Comparison of ENCODE assay signal across 8 cellular contexts in the genomic region with DNA sequence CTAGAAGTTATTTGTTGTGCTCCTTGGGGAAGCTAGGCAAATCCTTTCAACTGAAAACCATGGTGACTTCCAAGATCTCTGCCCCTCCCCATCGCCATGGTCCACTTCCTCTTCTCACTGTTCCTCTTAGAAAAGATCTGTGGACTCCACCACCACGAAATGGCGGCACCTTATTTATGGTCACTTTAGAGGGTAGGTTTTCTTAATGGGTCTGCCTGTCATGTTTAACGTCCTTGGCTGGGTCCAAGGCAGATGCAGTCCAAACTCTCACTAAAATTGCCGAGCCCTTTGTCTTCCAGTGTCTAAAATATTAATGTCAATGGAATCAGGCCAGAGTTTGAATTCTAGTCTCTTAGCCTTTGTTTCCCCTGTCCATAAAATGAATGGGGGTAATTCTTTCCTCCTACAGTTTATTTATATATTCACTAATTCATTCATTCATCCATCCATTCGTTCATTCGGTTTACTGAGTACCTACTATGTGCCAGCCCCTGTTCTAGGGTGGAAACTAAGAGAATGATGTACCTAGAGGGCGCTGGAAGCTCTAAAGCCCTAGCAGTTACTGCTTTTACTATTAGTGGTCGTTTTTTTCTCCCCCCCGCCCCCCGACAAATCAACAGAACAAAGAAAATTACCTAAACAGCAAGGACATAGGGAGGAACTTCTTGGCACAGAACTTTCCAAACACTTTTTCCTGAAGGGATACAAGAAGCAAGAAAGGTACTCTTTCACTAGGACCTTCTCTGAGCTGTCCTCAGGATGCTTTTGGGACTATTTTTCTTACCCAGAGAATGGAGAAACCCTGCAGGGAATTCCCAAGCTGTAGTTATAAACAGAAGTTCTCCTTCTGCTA. TPM values are rescaled to one million over a fixed set of nuclear protein-coding genes. Genes with fewer than 3 reads are reported as not detected.
A peak's percentile ranks its signal among the peaks of the same experiment; 100 is the strongest.
DNase-seq lines count a peak whose midpoint lies in the region; ATAC-seq and TF ChIP-seq lines count a peak whose summit lies in the region.

No MANE protein-coding gene starts in this region.

- H3K79me2 ChIP-seq in hepatocyte (peaks cover 47% of the 10 kb centered on the region), smooth muscle cell (ENCODE audit: low read depth) (peaks cover 36% of the 10 kb centered on the region)

- TF ChIP-seq CTCF in hepatocyte (IDR thresholded peaks at IDR 0.05; ENCODE audit: poor library complexity) (peak; percentile 47), smooth muscle cell (IDR thresholded peaks at IDR 0.05; ENCODE audit: borderline replicate concordance, insufficient read depth, poor library complexity, severe bottlenecking) (peak; percentile 14)

- H3K27me3 Mint-ChIP-seq in activated naive CD8-positive, alpha-beta T cell treated with anti-CD3 and anti-CD28 coated beads, Interleukin-2, amount 50 U/mL, for 24 hours: no peaks in the 10 kb centered on the region

- H3K9me3 ChIP-seq in hepatocyte (ENCODE audit: low read depth) (no peaks in the 10 kb centered on the region), smooth muscle cell (replicated peaks; ENCODE audit: low read depth) (no peaks in the 10 kb centered on the region)

- H3K9ac ChIP-seq in smooth muscle cell (ENCODE audit: low read depth): peak overlapping the region; percentile 100

- H2AFZ ChIP-seq in hepatocyte: peak overlapping the region; percentile 70
- H2AFZ ChIP-seq in smooth muscle cell (ENCODE audit: low read depth): peak overlapping the region; percentile 100

- no peak for TF ChIP-seq POLR2A in GM18505 (IDR thresholded peaks at IDR 0.05; ENCODE audit: borderline replicate concordance, extremely low read depth, insufficient read depth, insufficient read length)

- H3K27me3 ChIP-seq in hepatocyte: no peaks in the 10 kb centered on the region
- no peaks in the 10 kb centered on the region for H3K27me3 ChIP-seq in smooth muscle cell (ENCODE audit: low read depth)

- H3K4me1 Mint-ChIP-seq in activated naive CD8-positive, alpha-beta T cell treated with anti-CD3 and anti-CD28 coated beads, Interleukin-2, amount 50 U/mL, for 24 hours: peaks cover 42% of the 10 kb centered on the region

- WGBS in hepatocyte (ENCODE audit: low lambda C conversion rate, missing lambda C conversion rate): 39% methylated on average over 11 of the region's 11 CpGs
- WGBS in smooth muscle cell (ENCODE audit: low lambda C conversion rate): 44% methylated on average over 11 of the region's 11 CpGs

- H3K27ac ChIP-seq in hepatocyte: peak overlapping the region; percentile 99
- H3K27ac ChIP-seq in smooth muscle cell (ENCODE audit: low read depth): peak overlapping the region; percentile 100

- H3K36me3 Mint-ChIP-seq in activated naive CD8-positive, alpha-beta T cell treated with anti-CD3 and anti-CD28 coated beads, Interleukin-2, amount 50 U/mL, for 24 hours (ENCODE audit: low read depth): peaks cover 52% of the 10 kb centered on the region

- peak overlapping the region; percentile 99 for H3K4me3 Mint-ChIP-seq in activated naive CD8-positive, alpha-beta T cell treated with anti-CD3 and anti-CD28 coated beads, Interleukin-2, amount 50 U/mL, for 24 hours

- peaks cover 3% of the 10 kb centered on the region for H3F3A ChIP-seq in smooth muscle cell (ENCODE audit: low read depth)

- peaks cover 4% of the 10 kb centered on the region for H3K4me1 ChIP-seq in hepatocyte (ENCODE audit: insufficient read depth)
- H3K4me1 ChIP-seq in smooth muscle cell (ENCODE audit: low read depth): peaks cover 4% of the 10 kb centered on the region

- no peak for ATAC-seq in activated naive CD8-positive, alpha-beta T cell treated with anti-CD3 and anti-CD28 coated beads, Interleukin-2, amount 50 U/mL, for 24 hours
- ATAC-seq in GM18505 (IDR thresholded peaks at IDR 0.05; ENCODE audit: unreplicated experiment): no peak

- DNase-seq in stimulated activated CD4-positive, alpha-beta T cell treated with anti-CD3 and anti-CD28 coated beads, Interleukin-15, amount 100 ng/mL, for 24 hours: peak; percentile 60
- no peak for DNase-seq in stimulated activated CD4-positive, alpha-beta T cell treated with anti-CD3 and anti-CD28 coated beads, Interleukin-12 subunit alpha, Interleukin-12 subunit beta, amount 100 ng/mL, for 4 hours
- DNase-seq in NCI-H526 treated with DMSO at 0.1 percent for 48 hours (lab: John Stamatoyannopoulos, UW) (peak; percentile 5), hepatocyte (ENCODE audit: low spot score) (peak; percentile 47), smooth muscle cell (lab: John Stamatoyannopoulos, UW; ENCODE audit: unreplicated experiment) (no peak), HuH-7 (ENCODE audit: low spot score) (no peak)
- DNase-seq in activated naive CD8-positive, alpha-beta T cell treated with anti-CD3 and anti-CD28 coated beads, Interleukin-2, amount 50 U/mL, for 24 hours: peak; percentile 50

- H3K9me2 ChIP-seq in hepatocyte (replicated peaks; ENCODE audit: insufficient read depth): no peaks in the 10 kb centered on the region

- H3K4me3 ChIP-seq in hepatocyte (peak overlapping the region; percentile 68), smooth muscle cell (peak overlapping the region; percentile 100)

- H3K36me3 ChIP-seq in hepatocyte (replicated peaks; ENCODE audit: insufficient read depth, low read depth): no peaks in the 10 kb centered on the region
- no peaks in the 10 kb centered on the region for H3K36me3 ChIP-seq in smooth muscle cell (ENCODE audit: low read depth)

- H4K20me1 ChIP-seq in hepatocyte (ENCODE audit: insufficient read depth, poor library complexity, severe bottlenecking) (peaks cover 27% of the 10 kb centered on the region), smooth muscle cell (ENCODE audit: low read depth) (peaks cover 36% of the 10 kb centered on the region)

- peak overlapping the region; percentile 100 for H3K27ac Mint-ChIP-seq in activated naive CD8-positive, alpha-beta T cell treated with anti-CD3 and anti-CD28 coated beads, Interleukin-2, amount 50 U/mL, for 24 hours

- H3K4me2 ChIP-seq in hepatocyte: peak overlapping the region; percentile 79
- H3K4me2 ChIP-seq in smooth muscle cell: peak overlapping the region; percentile 95

- peaks cover 2% of the 10 kb centered on the region for H3K9me3 Mint-ChIP-seq in activated naive CD8-positive, alpha-beta T cell treated with anti-CD3 and anti-CD28 coated beads, Interleukin-2, amount 50 U/mL, for 24 hours

RNA-seq across cellular contexts. Expression of a gene that starts 0.7 kb away (rescaled TPM):
- total RNA-seq in hepatocyte (0.77 TPM in 1 of 2 replicates, not detected in the other), smooth muscle cell (not detected in 2 replicates)
- polyA plus RNA-seq in hepatocyte (0.54 and 0.85 TPM in 2 replicates), smooth muscle cell (not detected in 2 replicates)

RNA-seq across cellular contexts. Expression of a gene that starts 0.9 kb away (rescaled TPM):
- total RNA-seq in hepatocyte (2,059 and 2,324 TPM in 2 replicates), smooth muscle cell (1,861 and 2,004 TPM in 2 replicates)
- polyA plus RNA-seq in hepatocyte (2,570 and 2,890 TPM in 2 replicates), smooth muscle cell (1,723 and 2,067 TPM in 2 replicates)

RNA-seq across cellular contexts. Expression of a gene that starts 25.9 kb away (rescaled TPM):
- 10.8 and 11.0 TPM in 2 replicates for total RNA-seq in hepatocyte
- 6.5 and 9.7 TPM in 2 replicates for polyA plus RNA-seq in hepatocyte
- 4.8 and 5.3 TPM in 2 replicates for total RNA-seq in smooth muscle cell
- polyA plus RNA-seq in smooth muscle cell: 2.2 and 4.2 TPM in 2 replicates

RNA-seq across cellular contexts. Expression of a gene that starts 47.0 kb away (rescaled TPM):
- total RNA-seq in hepatocyte (54.2 and 70.3 TPM in 2 replicates), smooth muscle cell (48.6 and 84.4 TPM in 2 replicates)
- polyA plus RNA-seq in hepatocyte (27.1 and 28.2 TPM in 2 replicates), smooth muscle cell (16.2 and 17.1 TPM in 2 replicates)

Comparison
In these comparisons a context has a peak if more than half of its experiments do, and no peak if none do; other contexts are left out.
1. DNase-seq: peak in stimulated activated CD4-positive, alpha-beta T cell treated with anti-CD3 and anti-CD28 coated beads, Interleukin-15, amount 100 ng/mL, for 24 hours (single experiment), NCI-H526 treated with DMSO at 0.1 percent for 48 hours (single experiment), activated naive CD8-positive, alpha-beta T cell treated with anti-CD3 and anti-CD28 coated beads, Interleukin-2, amount 50 U/mL, for 24 hours (single experiment) and hepatocyte (single experiment); none in stimulated activated CD4-positive, alpha-beta T cell treated with anti-CD3 and anti-CD28 coated beads, Interleukin-12 subunit alpha, Interleukin-12 subunit beta, amount 100 ng/mL, for 4 hours (single experiment), smooth muscle cell (single experiment) and HuH-7 (single experiment).